ENCODE assay signal across 10 cellular contexts in genomic region chr16:85449195-85449884, GRCh38.
DNase-seq lines count a peak whose midpoint lies in the region; ATAC-seq and TF ChIP-seq lines count a peak whose summit lies in the region.
"Had no signal": no experiment of that assay in that cellular context is flagged by ENCODE, and none has a peak within 500 bp of the region (broad histone marks: within the 10 kb centered on the region; RNA-seq: fewer than 3 reads in every experiment).

No MANE protein-coding gene starts in this region.

- POLR2A ChIA-PET in activated naive CD8-positive, alpha-beta T cell treated with anti-CD3 and anti-CD28 coated beads, Interleukin-2, amount 10 ng/mL, durations not matched to agents 7 days and 5 days (lab: Charles Lee), result interaction anchor here (0.9 to 1.7 kb wide), 2 partner anchors 10 to 105 kb away, joined by 3 to 4 read pairs; no protein-coding TSS in a partner anchor

- no peaks in the 10 kb centered on the region for H3K27me3 Mint-ChIP-seq in activated naive CD8-positive, alpha-beta T cell treated with anti-CD3 and anti-CD28 coated beads, Interleukin-2, amount 10 ng/mL, durations not matched to agents 7 days and 5 days
- H3K27me3 Mint-ChIP-seq in activated naive CD8-positive, alpha-beta T cell treated with anti-CD3 and anti-CD28 coated beads, Interleukin-2, amount 50 U/mL, for 24 hours, result no peaks in the 10 kb centered on the region
- H3K27me3 Mint-ChIP-seq in type B pancreatic cell (no peaks in the 10 kb centered on the region), chondrocyte (ENCODE audit: low read depth) (peaks cover 2% of the 10 kb centered on the region), natural killer cell (ENCODE audit: low read depth in 2 of 2) (peaks cover 0 to 7% of the 10 kb centered on the region in 2 donors)

- H3K27ac Mint-ChIP-seq in activated naive CD8-positive, alpha-beta T cell treated with anti-CD3 and anti-CD28 coated beads, Interleukin-2, amount 10 ng/mL, durations not matched to agents 7 days and 5 days, result peak overlapping the region; percentile 34
- H3K27ac Mint-ChIP-seq in activated naive CD8-positive, alpha-beta T cell treated with anti-CD3 and anti-CD28 coated beads, Interleukin-2, amount 50 U/mL, for 24 hours, result no peak overlapping the region
- peak overlapping the region; percentile 82 for H3K27ac Mint-ChIP-seq in type B pancreatic cell
- no peak overlapping the region for H3K27ac Mint-ChIP-seq in chondrocyte (ENCODE audit: unreplicated experiment)
- no peak overlapping the region for H3K27ac Mint-ChIP-seq in natural killer cell

- no peaks in the 10 kb centered on the region for H3K9me3 Mint-ChIP-seq in activated naive CD8-positive, alpha-beta T cell treated with anti-CD3 and anti-CD28 coated beads, Interleukin-2, amount 10 ng/mL, durations not matched to agents 7 days and 5 days
- no peaks in the 10 kb centered on the region for H3K9me3 Mint-ChIP-seq in activated naive CD8-positive, alpha-beta T cell treated with anti-CD3 and anti-CD28 coated beads, Interleukin-2, amount 50 U/mL, for 24 hours
- H3K9me3 Mint-ChIP-seq in type B pancreatic cell (no peaks in the 10 kb centered on the region), chondrocyte (ENCODE audit: low read depth) (no peaks in the 10 kb centered on the region), natural killer cell (no peaks in the 10 kb centered on the region)

- H3K27ac ChIP-seq in VCaP, result 0 out of 2 replicates have a peak overlapping the region, but pooled peaks have one; percentile 23
- H3K27ac ChIP-seq: SK-N-MC had no signal

- ATAC-seq in activated naive CD8-positive, alpha-beta T cell treated with anti-CD3 and anti-CD28 coated beads, Interleukin-2, amount 10 ng/mL, durations not matched to agents 7 days and 5 days (ENCODE audit: low read depth), result peak; percentile 11
- no peak for ATAC-seq in activated naive CD8-positive, alpha-beta T cell treated with anti-CD3 and anti-CD28 coated beads, Interleukin-2, amount 50 U/mL, for 24 hours
- ATAC-seq in natural killer cell, result no peak

- DNase-seq in activated naive CD8-positive, alpha-beta T cell treated with anti-CD3 and anti-CD28 coated beads, Interleukin-2, amount 10 ng/mL, durations not matched to agents 7 days and 5 days, result no peak
- DNase-seq in activated naive CD8-positive, alpha-beta T cell treated with anti-CD3 and anti-CD28 coated beads, Interleukin-2, amount 50 U/mL, for 24 hours, result no peak
- DNase-seq in medulla oblongata (ENCODE audit: extremely low spot score) (peak; percentile 74), type B pancreatic cell (ENCODE audit: extremely low spot score, unreplicated experiment) (no peak), chondrocyte (ENCODE audit: low spot score) (no peak), NCI-H524 treated with DMSO at 0.1 percent for 48 hours (lab: John Stamatoyannopoulos, UW) (no peak), natural killer cell (no peak)
- DNase-seq: activated gamma-delta T cell had no signal

- no peak overlapping the region for H3K4me3 Mint-ChIP-seq in activated naive CD8-positive, alpha-beta T cell treated with anti-CD3 and anti-CD28 coated beads, Interleukin-2, amount 10 ng/mL, durations not matched to agents 7 days and 5 days
- no peak overlapping the region for H3K4me3 Mint-ChIP-seq in activated naive CD8-positive, alpha-beta T cell treated with anti-CD3 and anti-CD28 coated beads, Interleukin-2, amount 50 U/mL, for 24 hours
- H3K4me3 Mint-ChIP-seq in type B pancreatic cell (no peak overlapping the region), chondrocyte (ENCODE audit: unreplicated experiment) (no peak overlapping the region), natural killer cell (no peak overlapping the region)

- H3K36me3 Mint-ChIP-seq in activated naive CD8-positive, alpha-beta T cell treated with anti-CD3 and anti-CD28 coated beads, Interleukin-2, amount 10 ng/mL, durations not matched to agents 7 days and 5 days, result no peaks in the 10 kb centered on the region
- H3K36me3 Mint-ChIP-seq in activated naive CD8-positive, alpha-beta T cell treated with anti-CD3 and anti-CD28 coated beads, Interleukin-2, amount 50 U/mL, for 24 hours (ENCODE audit: low read depth), result no peaks in the 10 kb centered on the region
- H3K36me3 Mint-ChIP-seq in type B pancreatic cell (no peaks in the 10 kb centered on the region), chondrocyte (ENCODE audit: low read depth) (no peaks in the 10 kb centered on the region), natural killer cell (no peaks in the 10 kb centered on the region)

- no peak for TF ChIP-seq CTCF in VCaP (conservative IDR thresholded peaks at IDR 0.05)
- no peak for TF ChIP-seq CTCF in type B pancreatic cell (conservative IDR thresholded peaks at IDR 0.05)
- TF ChIP-seq CTCF in chondrocyte (IDR thresholded peaks at IDR 0.05), result no peak
- TF ChIP-seq CTCF in natural killer cell (IDR thresholded peaks at IDR 0.05), result no peak

- H3K4me1 Mint-ChIP-seq in activated naive CD8-positive, alpha-beta T cell treated with anti-CD3 and anti-CD28 coated beads, Interleukin-2, amount 10 ng/mL, durations not matched to agents 7 days and 5 days, result peaks cover 18% of the 10 kb centered on the region
- H3K4me1 Mint-ChIP-seq in activated naive CD8-positive, alpha-beta T cell treated with anti-CD3 and anti-CD28 coated beads, Interleukin-2, amount 50 U/mL, for 24 hours, result peaks cover 41% of the 10 kb centered on the region
- peaks cover 20% of the 10 kb centered on the region for H3K4me1 Mint-ChIP-seq in type B pancreatic cell (ENCODE audit: unreplicated experiment)
- peaks cover 4% of the 10 kb centered on the region for H3K4me1 Mint-ChIP-seq in chondrocyte (ENCODE audit: low read depth)
- peaks cover 10 to 14% of the 10 kb centered on the region in 2 donors for H3K4me1 Mint-ChIP-seq in natural killer cell

- intact Hi-C loops in natural killer cell (cut with micrococcal nuclease), result no loop called here

Comparison
In these comparisons a context has a peak if more than half of its experiments do, and no peak if none do; other contexts are left out.
1. H3K27ac Mint-ChIP-seq: peak in activated naive CD8-positive, alpha-beta T cell treated with anti-CD3 and anti-CD28 coated beads, Interleukin-2, amount 10 ng/mL, durations not matched to agents 7 days and 5 days (single experiment) and type B pancreatic cell (single experiment); none in activated naive CD8-positive, alpha-beta T cell treated with anti-CD3 and anti-CD28 coated beads, Interleukin-2, amount 50 U/mL, for 24 hours (single experiment), chondrocyte (single experiment) and natural killer cell (0 of 2).